ENCODE assay signal across 1 cellular context in genomic region chr1:202348509-202349262, GRCh38.
TF ChIP-seq lines count a peak whose summit lies in the region.

PPP1R12B (plus strand) TSS chr1:202348699; CDS start chr1:202348852, 153 bp downstream.

TF ChIP-seq in GM12878, 131 proteins besides CTCF, POLR2A, EP300 and RAD21 (continued from another document and continues in another):
- no peak for TF ChIP-seq REST (IDR thresholded peaks at IDR 0.05; ENCODE audit: low read depth, low read length)
- no peak for TF ChIP-seq WRNIP1 (IDR thresholded peaks at IDR 0.05; ENCODE audit: borderline replicate concordance, low read depth, low read length)
- peak; percentile 85; the same call in 1 of the 2 replicates for TF ChIP-seq RB1 (IDR thresholded peaks at IDR 0.05; ENCODE audit: borderline replicate concordance)
- TF ChIP-seq RFX5 (IDR thresholded peaks at IDR 0.05; ENCODE audit: low read depth, low read length): no peak
- no peak for TF ChIP-seq MEF2A (IDR thresholded peaks at IDR 0.05; ENCODE audit: insufficient read depth, low read depth, low read length)
- no peak for TF ChIP-seq CBFB (IDR thresholded peaks at IDR 0.05; ENCODE audit: low read depth)
- peak; percentile 50 for TF ChIP-seq RELA (IDR thresholded peaks at IDR 0.05; ENCODE audit: borderline replicate concordance, partially characterized antibody)
- TF ChIP-seq BMI1 (IDR thresholded peaks at IDR 0.05; ENCODE audit: borderline replicate concordance): no peak
- no peak for TF ChIP-seq RELB (IDR thresholded peaks at IDR 0.05; ENCODE audit: low read depth)
- no peak for TF ChIP-seq SUPT20H (IDR thresholded peaks at IDR 0.05; ENCODE audit: borderline replicate concordance, control insufficient read depth, low read depth, low read length)
- TF ChIP-seq TCF7 (IDR thresholded peaks at IDR 0.05; ENCODE audit: borderline replicate concordance): no peak
- peak; percentile 82 for TF ChIP-seq NRF1 (conservative IDR thresholded peaks at IDR 0.05; ENCODE audit: low read depth, low read length)
- TF ChIP-seq ZNF592 (IDR thresholded peaks at IDR 0.05): no peak
- TF ChIP-seq ZBTB11 (CRISPR knock-in tag; IDR thresholded peaks at IDR 0.05): no peak
- no peak for TF ChIP-seq NFYA (IDR thresholded peaks at IDR 0.05; ENCODE audit: borderline replicate concordance, low read depth, low read length)
- no peak for TF ChIP-seq IRF5 (IDR thresholded peaks at IDR 0.05; ENCODE audit: borderline replicate concordance)
- no peak; the same call in none of the 2 replicates for TF ChIP-seq ATF7 (IDR thresholded peaks at IDR 0.05; ENCODE audit: low read depth)
- no peak for TF ChIP-seq MAX (IDR thresholded peaks at IDR 0.05; ENCODE audit: low read depth, low read length)
- TF ChIP-seq POU2F2 (IDR thresholded peaks at IDR 0.05; ENCODE audit: borderline replicate concordance, low read depth, low read length): peak; percentile 15; the same call in 1 of the 3 replicates
- 0 out of 2 replicates have a peak, but pooled peaks have one; percentile 45 for TF ChIP-seq GATAD2B (conservative IDR thresholded peaks at IDR 0.05; ENCODE audit: low read depth)
- 0 out of 2 replicates have a peak, but pooled peaks have one; percentile 8 for TF ChIP-seq RUNX3 (IDR thresholded peaks at IDR 0.05; ENCODE audit: low read length)
- no peak for TF ChIP-seq RBBP5 (conservative IDR thresholded peaks at IDR 0.05)
- no peak for TF ChIP-seq MEF2B (IDR thresholded peaks at IDR 0.05; ENCODE audit: partially characterized antibody, poor library complexity, severe bottlenecking)
- TF ChIP-seq IRF4 (IDR thresholded peaks at IDR 0.05; ENCODE audit: low read depth, low read length): peak; percentile 5; the same call in 1 of the 2 replicates
- peak; percentile 81; the same call in 1 of the 2 replicates for TF ChIP-seq TAF1 (IDR thresholded peaks at IDR 0.05; ENCODE audit: borderline replicate concordance, low read depth, low read length)
- no peak for TF ChIP-seq CEBPZ (IDR thresholded peaks at IDR 0.05; ENCODE audit: low read depth, low read length)
- no peak for TF ChIP-seq NFIC (IDR thresholded peaks at IDR 0.05; ENCODE audit: low read depth, low read length)
- TF ChIP-seq SREBF1 (IDR thresholded peaks at IDR 0.05; ENCODE audit: low read length): peak; percentile 90
- no peak for TF ChIP-seq ETV6 (conservative IDR thresholded peaks at IDR 0.05 in 1 of 2, IDR thresholded peaks at IDR 0.05 in 1 of 2; ENCODE audit: borderline replicate concordance in 1 of 2, low read depth in 1 of 2)
- no peak for TF ChIP-seq YBX1 (IDR thresholded peaks at IDR 0.05)
- TF ChIP-seq TCF12 (IDR thresholded peaks at IDR 0.05; ENCODE audit: low read depth, low read length): no peak
- TF ChIP-seq ZBTB40 (IDR thresholded peaks at IDR 0.05; ENCODE audit: borderline replicate concordance): peak; percentile 84; the same call in 1 of the 2 replicates
- TF ChIP-seq SMC3 (IDR thresholded peaks at IDR 0.05; ENCODE audit: borderline replicate concordance, low read length): no peak
- no peak for TF ChIP-seq MXI1 (IDR thresholded peaks at IDR 0.05; ENCODE audit: low read depth, low read length)
- peak; percentile 100 for TF ChIP-seq YY1 (IDR thresholded peaks at IDR 0.05; ENCODE audit: low read depth, low read length)
- no peak for TF ChIP-seq CBX3 (IDR thresholded peaks at IDR 0.05; ENCODE audit: borderline replicate concordance, low read depth)
